In genomic region chr9:134025606-134026541, GRCh38 we compare ENCODE assay signal across 7 cellular contexts. TPM values are rescaled to one million over a fixed set of nuclear protein-coding genes. Genes with fewer than 3 reads are reported as not detected.
A peak's percentile ranks its signal among the peaks of the same experiment; 100 is the strongest.
DNase-seq lines count a peak whose midpoint lies in the region; ATAC-seq and TF ChIP-seq lines count a peak whose summit lies in the region.

No MANE protein-coding gene starts in this region.

- peak overlapping the region; percentile 70 to 73 for H3K4me3 ChIP-seq in HCT116 (replicated peaks in 1 of 2; ENCODE audit: low read depth in 1 of 2, low read length in 2 of 2)
- peak overlapping the region; percentile 84 for H3K4me3 ChIP-seq in MM.1S (ENCODE audit: low read length)
- H3K4me3 ChIP-seq in duodenal mucosa (ENCODE audit: low read depth in 1 of 2, low read length in 2 of 2): peak overlapping the region; percentile 79 to 84

- H4K20me1 ChIP-seq in HCT116 (ENCODE audit: insufficient read depth) (no peaks in the 10 kb centered on the region), MM.1S (ENCODE audit: insufficient read depth, low read length) (no peaks in the 10 kb centered on the region)

- peaks cover 0 to 4% of the 10 kb centered on the region in 2 experiments; a peak in 2 of 4 replicates for H3K36me3 ChIP-seq in HCT116 (ENCODE audit: control insufficient read depth in 1 of 2, insufficient read depth in 2 of 2, low read length in 2 of 2)
- H3K36me3 ChIP-seq in MM.1S (replicated peaks; ENCODE audit: insufficient read depth, low read length): no peaks in the 10 kb centered on the region
- H3K36me3 ChIP-seq in duodenal mucosa (ENCODE audit: control insufficient read depth in 1 of 2, insufficient read depth in 2 of 2, low read length in 2 of 2): peaks cover 5 to 12% of the 10 kb centered on the region in 2 donors

- H3K79me2 ChIP-seq in HCT116 (ENCODE audit: insufficient read depth, low read length): no peaks in the 10 kb centered on the region; the same call in 1 of the 2 replicates
- no peaks in the 10 kb centered on the region for H3K79me2 ChIP-seq in MM.1S (ENCODE audit: low read length)

- no peaks in the 10 kb centered on the region for H3F3A ChIP-seq in MM.1S (ENCODE audit: insufficient read depth, low read length)

- CTCF ChIA-PET in HCT116 (lab: Charles Lee): interaction anchor here (1.0 to 2.7 kb wide), 3 partner anchors 31 to 283 kb away, joined by 3 to 27 read pairs (median 5); no protein-coding TSS in a partner anchor

- BruUV-seq in HCT116 (replicated peaks; lab: Mats Ljungman, UMichigan): no TSS peak

- H3K9me3 ChIP-seq in HCT116 (ENCODE audit: control insufficient read depth in 1 of 2, insufficient read depth in 1 of 2, low read depth in 1 of 2, low read length in 2 of 2): no peaks in the 10 kb centered on the region
- no peaks in the 10 kb centered on the region for H3K9me3 ChIP-seq in MM.1S (replicated peaks; ENCODE audit: insufficient read depth, low read length)
- H3K9me3 ChIP-seq in duodenal mucosa (ENCODE audit: control insufficient read depth in 1 of 2, low read length in 2 of 2): no peaks in the 10 kb centered on the region

- no peaks in the 10 kb centered on the region for H3K9me2 ChIP-seq in HCT116 (ENCODE audit: insufficient read depth)
- no peaks in the 10 kb centered on the region for H3K9me2 ChIP-seq in MM.1S (replicated peaks; ENCODE audit: insufficient read depth, low read length)

- no peak for DNase-seq in HCT116 (ENCODE audit: low read depth, low spot score)
- peak; percentile 27 for DNase-seq in MM.1S
- peak; percentile 32 to 36 for DNase-seq in activated CD4-positive, alpha-beta T cell treated with anti-CD3 and anti-CD28 coated beads for 4 hours
- peak; percentile 28 for DNase-seq in medulla oblongata (ENCODE audit: extremely low spot score)
- peak; percentile 11 for DNase-seq in stimulated activated CD8-positive, alpha-beta memory T cell treated with anti-CD3 and anti-CD28 coated beads, Interleukin-15, amount 100 ng/mL, for 24 hours (ENCODE audit: low read depth)

- H3K4me2 ChIP-seq in HCT116 (ENCODE audit: low read length): peak overlapping the region; percentile 87
- peak overlapping the region; percentile 83 for H3K4me2 ChIP-seq in MM.1S (ENCODE audit: low read depth, low read length)

- H3K27ac ChIP-seq in HCT116 (ENCODE audit: low read depth, low read length) (peak overlapping the region; percentile 50), MM.1S (ENCODE audit: low read length) (no peak overlapping the region), duodenal mucosa (ENCODE audit: low read depth, low read length) (no peak overlapping the region)

- TF ChIP-seq RAD21 in HCT116 (IDR thresholded peaks at IDR 0.05; ENCODE audit: low read depth): no peak

- H2AFZ ChIP-seq in HCT116 (ENCODE audit: low read depth, low read length, poor library complexity, severe bottlenecking): no peak overlapping the region
- H2AFZ ChIP-seq in MM.1S (ENCODE audit: low read length): peak overlapping the region; percentile 91

- RAD21 ChIA-PET in HCT116 (lab: Charles Lee; ENCODE audit: low non-redundant PET in 1 of 2, low total read pairs in 2 of 2, uncharacterized antibody in 2 of 2, unreplicated experiment in 2 of 2): interaction anchor here in 1 of 2 experiments (0.6 to 1.5 kb wide), 2 partner anchors 31 to 32 kb away, joined by 3 to 7 read pairs; no protein-coding TSS in a partner anchor

- H3K27me3 ChIP-seq in HCT116 (ENCODE audit: insufficient read depth, low read length) (no peaks in the 10 kb centered on the region), MM.1S (replicated peaks; ENCODE audit: insufficient read depth, low read length) (peaks cover 26% of the 10 kb centered on the region), duodenal mucosa (ENCODE audit: control insufficient read depth in 1 of 2, insufficient read depth in 2 of 2, low read length in 2 of 2) (peaks cover 0 to 5% of the 10 kb centered on the region in 2 donors)

- peak; percentile 22 for ATAC-seq in HCT116

- H3K4me1 ChIP-seq in HCT116 (ENCODE audit: control insufficient read depth in 1 of 2, insufficient read depth in 2 of 2, low read length in 2 of 2) (peaks cover 3 to 17% of the 10 kb centered on the region in 2 experiments; a peak in 3 of 4 replicates), MM.1S (ENCODE audit: low read length) (peaks cover 3% of the 10 kb centered on the region; the same call in 1 of the 2 replicates), duodenal mucosa (ENCODE audit: control insufficient read depth in 1 of 2, insufficient read depth in 2 of 2, low read length in 2 of 2) (peaks cover 8 to 9% of the 10 kb centered on the region in 2 donors)

- H3K9ac ChIP-seq in HCT116 (ENCODE audit: low read length) (peak overlapping the region; percentile 68), MM.1S (ENCODE audit: low read length) (peak overlapping the region; percentile 61), duodenal mucosa (ENCODE audit: low read depth in 1 of 2, low read length in 2 of 2) (peak overlapping the region; percentile 33 to 38)

- POLR2A ChIA-PET in HCT116 (lab: Charles Lee): interaction anchor here (1.2 kb wide), 1 partner anchor 32 kb away, joined by 9 read pairs; no protein-coding TSS in a partner anchor

- TF ChIP-seq CTCF in GM12873 (IDR thresholded peaks at IDR 0.05; ENCODE audit: insufficient read depth, low read depth, low read length, missing control alignments) (peak; percentile 49), HCT116 (IDR thresholded peaks at IDR 0.05 in 2 of 3, conservative IDR thresholded peaks at IDR 0.05 in 1 of 3; ENCODE audit: borderline replicate concordance in 1 of 3, insufficient read depth in 1 of 3, low read depth in 2 of 3, low read length in 2 of 3) (0 out of 6 replicates have a peak, but pooled peaks of 1 of the 3 experiments have one; percentile 8), MM.1S (IDR thresholded peaks at IDR 0.05; ENCODE audit: low read length) (peak; percentile 9; the same call in 1 of the 2 replicates)

- intact Hi-C loops in HCT116 (cut with micrococcal nuclease): loop anchor here (1.0 kb wide), 2 partner anchors 33 to 41 kb away; no protein-coding TSS in a partner anchor

- TF ChIP-seq POLR2A in HCT116 (IDR thresholded peaks at IDR 0.05; ENCODE audit: borderline replicate concordance, extremely low read depth, insufficient read depth, insufficient read length): no peak

TF ChIP-seq in HCT116, 20 proteins besides CTCF, POLR2A, EP300 and RAD21:
- no peak for TF ChIP-seq FOSL1 (IDR thresholded peaks at IDR 0.05; ENCODE audit: low read depth)
- peak; percentile 77 for TF ChIP-seq TCF7L2 (IDR thresholded peaks at IDR 0.05; ENCODE audit: borderline replicate concordance, extremely low read depth, insufficient read depth, insufficient read length)
- TF ChIP-seq ZFX (IDR thresholded peaks at IDR 0.05): peak; percentile 68; the same call in 1 of the 2 replicates

RNA-seq across cellular contexts. Expression of gene BRD3OS, which starts 0.6 kb away (rescaled TPM):
- total RNA-seq in HCT116 (2021; ENCODE audit: unreplicated experiment): 17.0 TPM
- 9.3 and 9.4 TPM in 2 replicates for polyA plus RNA-seq in HCT116 (2012)

RNA-seq across cellular contexts. Expression of gene VAV2, which starts 33.8 kb away (rescaled TPM):
- 33.2 TPM for total RNA-seq in HCT116 (2021; ENCODE audit: unreplicated experiment)
- 18.2 and 21.1 TPM in 2 replicates for polyA plus RNA-seq in HCT116 (2012)

RNA-seq across cellular contexts. Expression of gene BRD3, which starts 42.0 kb away (rescaled TPM):
- total RNA-seq in HCT116 (2021; ENCODE audit: unreplicated experiment): 40.7 TPM
- polyA plus RNA-seq in HCT116 (2012): 18.9 and 20.0 TPM in 2 replicates
